Comparison of ENCODE assay signal across 19 cellular contexts in genomic region chr3:49715611-49716121, GRCh38. TPM values are rescaled to one million over a fixed set of nuclear protein-coding genes. Genes with fewer than 3 reads are reported as not detected.
A peak's percentile ranks its signal among the peaks of the same experiment; 100 is the strongest.
DNase-seq lines count a peak whose midpoint lies in the region; ATAC-seq, FAIRE-seq and TF ChIP-seq lines count a peak whose summit lies in the region.
"Had no signal": no experiment of that assay in that cellular context is flagged by ENCODE, and none has a peak within 500 bp of the region (broad histone marks: within the 10 kb centered on the region; RNA-seq: fewer than 3 reads in every experiment).

No MANE protein-coding gene starts in this region.

- no peak overlapping the region for H3K18ac ChIP-seq in H9 (ENCODE audit: insufficient read length, low read depth, low read length)

- intact Hi-C loops in HepG2 (cut with micrococcal nuclease; ENCODE audit: unreplicated experiment) (no loop called here), posterior vena cava (cut with DNase I) (no loop called here)
- intact Hi-C loops in activated CD4-positive, alpha-beta T cell treated with anti-CD3 and anti-CD28 coated beads for 36 hours (cut with DNase I, micrococcal nuclease): loop anchor here in 1 of 2 experiments (5.0 kb wide), 1 partner anchor 72 kb away; the partner anchor contains the start of gene IP6K1

- H3K4me1 ChIP-seq in H9 (ENCODE audit: insufficient read depth, low read length) (no peaks in the 10 kb centered on the region), HepG2 (ENCODE audit: insufficient read depth, low read length) (peaks cover 23% of the 10 kb centered on the region)
- H3K4me1 ChIP-seq: BE2C had no signal

- H2BK5ac ChIP-seq in H9 (ENCODE audit: insufficient read length, low read length): no peak overlapping the region

- no peak overlapping the region for H3K23ac ChIP-seq in H9 (ENCODE audit: insufficient read length, low read depth, low read length)

- H2BK15ac ChIP-seq in H9 (ENCODE audit: low read depth, low read length): no peak overlapping the region

- H4K5ac ChIP-seq in H9 (ENCODE audit: insufficient read length, low read depth, low read length): no peak overlapping the region

- no peak for TF ChIP-seq POLR2A in HepG2 (IDR thresholded peaks at IDR 0.05; ENCODE audit: insufficient read depth in 1 of 2, low read depth in 2 of 2, low read length in 2 of 2)

- no peak for DNase-seq in activated T-cell treated with anti-CD3 and anti-CD28 coated beads, Interleukin-2, amount 50 U/mL, for 24 hours
- no peak for DNase-seq in activated T-cell treated with anti-CD3 and anti-CD28 coated beads, Interleukin-2, amount 50 U/mL, for 72 hours
- peak; percentile 20 for DNase-seq in H9
- no peak for DNase-seq in HepG2 (ENCODE audit: low spot score)
- peak; percentile 74 for DNase-seq in posterior vena cava (ENCODE audit: low spot score)
- no peak for DNase-seq in activated CD4-positive, alpha-beta T cell treated with anti-CD3 and anti-CD28 coated beads for 36 hours
- no peak for DNase-seq in GM19239 (ENCODE audit: insufficient read length, low spot score)
- no peak for DNase-seq in nucleus accumbens (lab: John Stamatoyannopoulos, UW)
- DNase-seq: 8988T; BE2C; Calu3; GOT3; KG1; NCI-H1417 treated with DMSO at 0.1 percent for 48 hours; NCI-H1930; NCI-H2171 treated with DMSO at 0.1 percent for 48 hours; NCI-H446 treated with DMSO at 0.1 percent for 48 hours; NK-92 treated with Interleukin-12 subunit alpha and Interleukin-12 subunit beta, amount 100 ng/mL, for 24 hours had no signal

- H3K27ac ChIP-seq in H9 (ENCODE audit: insufficient read length, low read depth, low read length) (no peak overlapping the region), HepG2 (ENCODE audit: extremely low read length, insufficient read depth, low read length) (no peak overlapping the region)

- no peak overlapping the region for H3T11ph ChIP-seq in H9 (ENCODE audit: low read length)

- no peaks in the 10 kb centered on the region for H4K20me1 ChIP-seq in H9 (ENCODE audit: control insufficient read depth, insufficient read depth, insufficient read length)
- no peaks in the 10 kb centered on the region for H4K20me1 ChIP-seq in HepG2 (ENCODE audit: insufficient read depth, low read length)

- CTCF ChIA-PET in HepG2 (lab: Yijun Ruan, JAX; ENCODE audit: low intra/inter-chr PET ratio, low total read pairs): no interaction called here
- CTCF ChIA-PET in activated CD4-positive, alpha-beta T cell treated with anti-CD3 and anti-CD28 coated beads for 36 hours (lab: Charles Lee): interaction anchor here (0.6 kb wide), 1 partner anchor 14 kb away, joined by 3 read pairs; no protein-coding TSS in a partner anchor

- H3K4me3 ChIP-seq in HepG2 (replicated peaks in 1 of 3; ENCODE audit: insufficient read depth in 1 of 3, low read depth in 2 of 3, low read length in 3 of 3): no peak overlapping the region

- H3K14ac ChIP-seq in H9 (ENCODE audit: insufficient read depth, low read length): no peak overlapping the region

- BruUV-seq in HepG2 (replicated peaks; lab: Mats Ljungman, UMichigan): no TSS peak

- FAIRE-seq in HepG2 (lab: Jason Lieb, UNC) (no peak), GM19239 (lab: Jason Lieb, UNC) (no peak)

- no peak for TF ChIP-seq RAD21 in HepG2 (CRISPR knock-in tag; IDR thresholded peaks at IDR 0.05)

- H3K27me3 ChIP-seq in H9 (ENCODE audit: insufficient read depth, low read length) (no peaks in the 10 kb centered on the region), HepG2 (ENCODE audit: control insufficient read depth in 1 of 2, insufficient read depth in 2 of 2, low read length in 2 of 2) (no peaks in the 10 kb centered on the region)
- H3K27me3 ChIP-seq: BE2C had no signal

- no peak overlapping the region for H4K91ac ChIP-seq in H9 (ENCODE audit: insufficient read length, low read depth, low read length)

- H3K9ac ChIP-seq in H9 (ENCODE audit: extremely low read depth, insufficient read length, low read length) (no peak overlapping the region), HepG2 (ENCODE audit: insufficient read depth, low read depth, low read length) (no peak overlapping the region)

- H3K27me3 Mint-ChIP-seq in activated T-cell treated with anti-CD3 and anti-CD28 coated beads, Interleukin-2, amount 50 U/mL, for 24 hours: no peaks in the 10 kb centered on the region
- H3K27me3 Mint-ChIP-seq in activated T-cell treated with anti-CD3 and anti-CD28 coated beads, Interleukin-2, amount 50 U/mL, for 72 hours (ENCODE audit: low read depth): no peaks in the 10 kb centered on the region
- H3K27me3 Mint-ChIP-seq in H9 (ENCODE audit: low read depth): peaks cover 4% of the 10 kb centered on the region
- no peaks in the 10 kb centered on the region for H3K27me3 Mint-ChIP-seq in activated CD4-positive, alpha-beta T cell treated with anti-CD3 and anti-CD28 coated beads for 36 hours
- H3K27me3 Mint-ChIP-seq: CD4-positive, alpha-beta memory T cell had no signal

- H3K9me3 ChIP-seq in H9 (ENCODE audit: control insufficient read depth, low read depth, low read length) (no peaks in the 10 kb centered on the region), HepG2 (ENCODE audit: low read length) (no peaks in the 10 kb centered on the region)
- H3K9me3 ChIP-seq: BE2C had no signal

- H2AFZ ChIP-seq in H9 (ENCODE audit: low read length): no peak overlapping the region
- no peak overlapping the region for H2AFZ ChIP-seq in HepG2 (ENCODE audit: low read length)

- H3K4me1 Mint-ChIP-seq in activated T-cell treated with anti-CD3 and anti-CD28 coated beads, Interleukin-2, amount 50 U/mL, for 24 hours (ENCODE audit: low read depth): peaks cover 33% of the 10 kb centered on the region
- H3K4me1 Mint-ChIP-seq in activated T-cell treated with anti-CD3 and anti-CD28 coated beads, Interleukin-2, amount 50 U/mL, for 72 hours (ENCODE audit: low read depth): peaks cover 23% of the 10 kb centered on the region
- peaks cover 8 to 10% of the 10 kb centered on the region in 2 experiments for H3K4me1 Mint-ChIP-seq in H9
- H3K4me1 Mint-ChIP-seq in activated CD4-positive, alpha-beta T cell treated with anti-CD3 and anti-CD28 coated beads for 36 hours: peaks cover 16% of the 10 kb centered on the region

- WGBS in H9 (ENCODE audit: extremely low coverage, insufficient read length, low lambda C conversion rate): no CpG with 5 or more reads among the region's 13 CpGs
- 100% methylated on average over 2 of the region's 13 CpGs for WGBS in HepG2 (ENCODE audit: low lambda C conversion rate)

- no peak overlapping the region for H3K4me2 ChIP-seq in H9 (ENCODE audit: insufficient read depth, insufficient read length, low read length)
- H3K4me2 ChIP-seq in HepG2 (ENCODE audit: low read depth, low read length): no peak overlapping the region

- no peak overlapping the region for H2AK5ac ChIP-seq in H9 (ENCODE audit: insufficient read length, low read length)

- peaks cover 52% of the 10 kb centered on the region for H3K36me3 Mint-ChIP-seq in activated T-cell treated with anti-CD3 and anti-CD28 coated beads, Interleukin-2, amount 50 U/mL, for 24 hours (ENCODE audit: low read depth)
- H3K36me3 Mint-ChIP-seq in activated T-cell treated with anti-CD3 and anti-CD28 coated beads, Interleukin-2, amount 50 U/mL, for 72 hours (ENCODE audit: insufficient read depth in 2 of 2): peaks cover 0 to under 1% of the 10 kb centered on the region in 2 donors
- peaks cover 0 to 12% (median 12%) of the 10 kb centered on the region in 3 experiments; a peak in 5 of 7 replicates for H3K36me3 Mint-ChIP-seq in H9 (ENCODE audit: insufficient read depth in 1 of 3, low read depth in 3 of 3)
- H3K36me3 Mint-ChIP-seq in activated CD4-positive, alpha-beta T cell treated with anti-CD3 and anti-CD28 coated beads for 36 hours (ENCODE audit: low read depth): peaks cover 2% of the 10 kb centered on the region

- peak overlapping the region; percentile 59 for H3K27ac Mint-ChIP-seq in activated T-cell treated with anti-CD3 and anti-CD28 coated beads, Interleukin-2, amount 50 U/mL, for 24 hours
- H3K27ac Mint-ChIP-seq in activated T-cell treated with anti-CD3 and anti-CD28 coated beads, Interleukin-2, amount 50 U/mL, for 72 hours: no peak overlapping the region
- peak overlapping the region in 1 of 3 experiments; percentile 70; a peak in 1 of 7 replicates for H3K27ac Mint-ChIP-seq in H9
- H3K27ac Mint-ChIP-seq in activated CD4-positive, alpha-beta T cell treated with anti-CD3 and anti-CD28 coated beads for 36 hours: no peak overlapping the region
- H3K27ac Mint-ChIP-seq: CD4-positive, alpha-beta memory T cell had no signal

- H2BK120ac ChIP-seq in H9 (ENCODE audit: low read depth, low read length, poor library complexity, severe bottlenecking): no peak overlapping the region

- H3K36me3 ChIP-seq in HepG2 (replicated peaks in 1 of 2; ENCODE audit: control insufficient read depth in 1 of 2, insufficient read depth in 2 of 2, low read length in 2 of 2): peaks cover 4 to 12% of the 10 kb centered on the region in 2 experiments; a peak in 4 of 5 replicates
- H3K36me3 ChIP-seq: BE2C had no signal

- H2BK12ac ChIP-seq in H9 (ENCODE audit: insufficient read length, low read depth, low read length): no peak overlapping the region

- no peak overlapping the region for H2BK20ac ChIP-seq in H9 (ENCODE audit: low read depth, low read length, poor library complexity, severe bottlenecking)

- no peaks in the 10 kb centered on the region for H3K79me1 ChIP-seq in H9 (ENCODE audit: insufficient read depth, low read depth, low read length, poor library complexity, severe bottlenecking)

- H3K79me2 ChIP-seq in H9 (ENCODE audit: insufficient read depth, low read length) (no peaks in the 10 kb centered on the region), HepG2 (ENCODE audit: insufficient read depth, low read length) (no peaks in the 10 kb centered on the region)

- ATAC-seq in activated T-cell treated with anti-CD3 and anti-CD28 coated beads, Interleukin-2, amount 50 U/mL, for 72 hours (replicated peaks in 1 of 2): no peak
- ATAC-seq in HepG2: no peak
- ATAC-seq in activated CD4-positive, alpha-beta T cell treated with anti-CD3 and anti-CD28 coated beads for 36 hours: no peak

- peaks cover 10% of the 10 kb centered on the region for H3K23me2 ChIP-seq in H9 (ENCODE audit: insufficient read length, low read depth, low read length, poor library complexity, severe bottlenecking)

- H3K56ac ChIP-seq in H9 (ENCODE audit: insufficient read length, low read depth, low read length): no peak overlapping the region

- TF ChIP-seq CTCF in H9 (conservative IDR thresholded peaks at IDR 0.05): no peak
- TF ChIP-seq CTCF in HepG2 (CRISPR knock-in tag; IDR thresholded peaks at IDR 0.05): no peak

- no peaks in the 10 kb centered on the region for H3K9me3 Mint-ChIP-seq in activated T-cell treated with anti-CD3 and anti-CD28 coated beads, Interleukin-2, amount 50 U/mL, for 24 hours
- H3K9me3 Mint-ChIP-seq in activated T-cell treated with anti-CD3 and anti-CD28 coated beads, Interleukin-2, amount 50 U/mL, for 72 hours: no peaks in the 10 kb centered on the region
- no peaks in the 10 kb centered on the region for H3K9me3 Mint-ChIP-seq in H9
- no peaks in the 10 kb centered on the region for H3K9me3 Mint-ChIP-seq in activated CD4-positive, alpha-beta T cell treated with anti-CD3 and anti-CD28 coated beads for 36 hours (ENCODE audit: low read depth)
- H3K9me3 Mint-ChIP-seq: CD4-positive, alpha-beta memory T cell had no signal

- POLR2A ChIA-PET in HepG2 (lab: Yijun Ruan, JAX): no interaction called here
- POLR2A ChIA-PET in activated CD4-positive, alpha-beta T cell treated with anti-CD3 and anti-CD28 coated beads for 36 hours (lab: Charles Lee): no interaction called here

- in situ Hi-C loops in HepG2 (cut with HindIII; ENCODE audit: extremely low pct_ligation_motif_present, low pct_unique_long_range_greater_than_20kb): no loop called here

- TF ChIP-seq EP300 in HepG2 (IDR thresholded peaks at IDR 0.05; ENCODE audit: low read depth in 2 of 2, low read length in 2 of 2) (no peak), HepG2 (CRISPR knock-in tag; IDR thresholded peaks at IDR 0.05; ENCODE audit: borderline replicate concordance) (no peak)

- no peak overlapping the region for H3K4me3 Mint-ChIP-seq in activated T-cell treated with anti-CD3 and anti-CD28 coated beads, Interleukin-2, amount 50 U/mL, for 24 hours
- H3K4me3 Mint-ChIP-seq in activated T-cell treated with anti-CD3 and anti-CD28 coated beads, Interleukin-2, amount 50 U/mL, for 72 hours: no peak overlapping the region
- H3K4me3 Mint-ChIP-seq in H9: no peak overlapping the region; a peak in 1 of 5 replicates
- H3K4me3 Mint-ChIP-seq in activated CD4-positive, alpha-beta T cell treated with anti-CD3 and anti-CD28 coated beads for 36 hours: no peak overlapping the region

- H4K8ac ChIP-seq in H9 (replicated peaks; ENCODE audit: insufficient read length, low read depth, low read length): no peak overlapping the region

- no peak overlapping the region for H3K4ac ChIP-seq in H9 (ENCODE audit: low read depth, low read length)

RNA-seq across cellular contexts. Expression of gene AMIGO3, which starts 3.8 kb away (rescaled TPM):
- under 1 TPM; 0.19 to 0.72 TPM for total RNA-seq in activated T-cell treated with anti-CD3 and anti-CD28 coated beads, Interleukin-2, amount 50 U/mL, for 72 hours
- total RNA-seq in H9 (2021) (3.0 and 3.8 TPM in 2 replicates), HepG2 (2016; rRNA removed; fragmentation: Illumina TruSeq; extraction: Trizol) (0.35 TPM in 1 of 2 replicates, not detected in the other), posterior vena cava (not detected)
- 0.18 and 0.51 TPM in 2 replicates for total RNA-seq in HepG2 (2016; cell fraction: cytosol; rRNA removed; fragmentation: Illumina TruSeq; extraction: Trizol; ENCODE audit: low read depth)
- 0.13 and 0.45 TPM in 2 replicates for total RNA-seq in HepG2 (2016; cell fraction: insoluble cytoplasmic fraction; rRNA removed; fragmentation: Illumina TruSeq; extraction: Trizol)
- 0.19 TPM in 1 of 2 replicates, not detected in the other for total RNA-seq in HepG2 (2016; cell fraction: membrane; rRNA removed; fragmentation: Illumina TruSeq; extraction: Trizol)
- not detected in 2 replicates for total RNA-seq in HepG2 (2016; cell fraction: nucleus; rRNA removed; fragmentation: Illumina TruSeq; extraction: Trizol)
- polyA plus RNA-seq in HepG2 (2011; rRNA removed): 0.21 TPM in 1 of 2 replicates, not detected in the other
- 0.03 and 0.07 TPM in 2 replicates for polyA plus RNA-seq in HepG2 (2011; cell fraction: cytosol; rRNA removed)
- polyA plus RNA-seq in HepG2 (2011; cell fraction: nucleus; rRNA removed): 3.1 and 7.8 TPM in 2 replicates
- polyA plus RNA-seq in HepG2 (2012): 0.36 TPM in 1 of 2 replicates, not detected in the other
- polyA plus RNA-seq in HepG2 (2016; cell fraction: cytosol; fragmentation: Illumina TruSeq; extraction: Trizol; ENCODE audit: low read depth): 0.40 and 0.44 TPM in 2 replicates
- polyA plus RNA-seq in HepG2 (2016; cell fraction: insoluble cytoplasmic fraction; fragmentation: Illumina TruSeq; extraction: Trizol; ENCODE audit: low read depth): 0.73 and 0.79 TPM in 2 replicates
- polyA plus RNA-seq in HepG2 (2016; cell fraction: membrane; fragmentation: Illumina TruSeq; extraction: Trizol; ENCODE audit: low read depth): 0.40 and 0.43 TPM in 2 replicates
- 0.53 and 1.7 TPM in 2 replicates for polyA plus RNA-seq in HepG2 (2016; cell fraction: nucleus; fragmentation: Illumina TruSeq; extraction: Trizol; ENCODE audit: insufficient read depth, low read depth)
- 1.8 and 3.5 TPM in 2 replicates for polyA minus RNA-seq in HepG2 (2011; rRNA and poly(A)+ RNA removed; ENCODE audit: low replicate concordance)
- 0.26 and 0.30 TPM in 2 replicates for polyA minus RNA-seq in HepG2 (2011; cell fraction: cytosol; rRNA and poly(A)+ RNA removed)
- 0.75 and 2.1 TPM in 2 replicates for polyA minus RNA-seq in HepG2 (2011; cell fraction: nucleus; rRNA and poly(A)+ RNA removed)
- total RNA-seq in activated CD4-positive, alpha-beta T cell treated with anti-CD3 and anti-CD28 coated beads for 36 hours: under 1 TPM in 1 of 2 experiments, not detected in 1; 0.07 TPM
- total RNA-seq: CD4-positive, alpha-beta memory T cell had no signal
- polyA plus RNA-seq: CD4-positive, alpha-beta memory T cell had no signal

RNA-seq across cellular contexts. Expression of gene GMPPB, which starts 8.1 kb away (rescaled TPM):
- 10 to 100 TPM; 22.3 to 33.4 TPM for total RNA-seq in activated T-cell treated with anti-CD3 and anti-CD28 coated beads, Interleukin-2, amount 50 U/mL, for 72 hours
- total RNA-seq in H9 (2021): 29.1 and 31.1 TPM in 2 replicates
- 21.7 and 23.1 TPM in 2 replicates for total RNA-seq in HepG2 (2016; rRNA removed; fragmentation: Illumina TruSeq; extraction: Trizol)
- total RNA-seq in HepG2 (2016; cell fraction: cytosol; rRNA removed; fragmentation: Illumina TruSeq; extraction: Trizol; ENCODE audit: low read depth): 3.9 and 5.4 TPM in 2 replicates
- total RNA-seq in HepG2 (2016; cell fraction: insoluble cytoplasmic fraction; rRNA removed; fragmentation: Illumina TruSeq; extraction: Trizol): 21.2 and 23.8 TPM in 2 replicates
- 7.3 and 8.9 TPM in 2 replicates for total RNA-seq in HepG2 (2016; cell fraction: membrane; rRNA removed; fragmentation: Illumina TruSeq; extraction: Trizol)
- 14.9 and 16.7 TPM in 2 replicates for total RNA-seq in HepG2 (2016; cell fraction: nucleus; rRNA removed; fragmentation: Illumina TruSeq; extraction: Trizol)
- polyA plus RNA-seq in HepG2 (2011; rRNA removed): 6.5 and 9.1 TPM in 2 replicates
- polyA plus RNA-seq in HepG2 (2011; cell fraction: cytosol; rRNA removed): 6.3 and 8.4 TPM in 2 replicates
- polyA plus RNA-seq in HepG2 (2011; cell fraction: nucleus; rRNA removed): 15.5 and 21.5 TPM in 2 replicates
- polyA plus RNA-seq in HepG2 (2012): 4.8 and 5.8 TPM in 2 replicates
- 3.3 and 3.7 TPM in 2 replicates for polyA plus RNA-seq in HepG2 (2016; cell fraction: cytosol; fragmentation: Illumina TruSeq; extraction: Trizol; ENCODE audit: low read depth)
- polyA plus RNA-seq in HepG2 (2016; cell fraction: insoluble cytoplasmic fraction; fragmentation: Illumina TruSeq; extraction: Trizol; ENCODE audit: low read depth): 17.8 and 18.8 TPM in 2 replicates
- 4.7 and 5.8 TPM in 2 replicates for polyA plus RNA-seq in HepG2 (2016; cell fraction: membrane; fragmentation: Illumina TruSeq; extraction: Trizol; ENCODE audit: low read depth)
- 23.9 and 25.9 TPM in 2 replicates for polyA plus RNA-seq in HepG2 (2016; cell fraction: nucleus; fragmentation: Illumina TruSeq; extraction: Trizol; ENCODE audit: insufficient read depth, low read depth)
- polyA minus RNA-seq in HepG2 (2011; rRNA and poly(A)+ RNA removed; ENCODE audit: low replicate concordance): 21.4 and 30.7 TPM in 2 replicates
- polyA minus RNA-seq in HepG2 (2011; cell fraction: cytosol; rRNA and poly(A)+ RNA removed): 4.2 and 5.6 TPM in 2 replicates
- 12.6 and 20.3 TPM in 2 replicates for polyA minus RNA-seq in HepG2 (2011; cell fraction: nucleus; rRNA and poly(A)+ RNA removed)
- 10 to 100 TPM; 28.8 to 29.6 TPM for total RNA-seq in posterior vena cava
- 10 to 100 TPM; 21.0 to 32.1 TPM for total RNA-seq in activated CD4-positive, alpha-beta T cell treated with anti-CD3 and anti-CD28 coated beads for 36 hours

RNA-seq across cellular contexts. Expression of gene RNF123, which starts 26.3 kb away (rescaled TPM):
- total RNA-seq in activated T-cell treated with anti-CD3 and anti-CD28 coated beads, Interleukin-2, amount 50 U/mL, for 72 hours: 10 to 100 TPM; 35.1 to 35.2 TPM
- total RNA-seq in H9 (2021) (39.9 and 40.6 TPM in 2 replicates), HepG2 (2016; rRNA removed; fragmentation: Illumina TruSeq; extraction: Trizol) (16.1 and 29.9 TPM in 2 replicates), posterior vena cava (10 to 100 TPM; 28.3 to 29.5 TPM)
- total RNA-seq in HepG2 (2016; cell fraction: cytosol; rRNA removed; fragmentation: Illumina TruSeq; extraction: Trizol; ENCODE audit: low read depth): 7.6 and 8.9 TPM in 2 replicates
- total RNA-seq in HepG2 (2016; cell fraction: insoluble cytoplasmic fraction; rRNA removed; fragmentation: Illumina TruSeq; extraction: Trizol): 12.8 and 27.1 TPM in 2 replicates
- total RNA-seq in HepG2 (2016; cell fraction: membrane; rRNA removed; fragmentation: Illumina TruSeq; extraction: Trizol): 10.8 and 12.7 TPM in 2 replicates
- 28.7 and 34.7 TPM in 2 replicates for total RNA-seq in HepG2 (2016; cell fraction: nucleus; rRNA removed; fragmentation: Illumina TruSeq; extraction: Trizol)
- polyA plus RNA-seq in HepG2 (2011; rRNA removed): 82.2 and 91.9 TPM in 2 replicates
- polyA plus RNA-seq in HepG2 (2011; cell fraction: cytosol; rRNA removed): 37.9 and 55.2 TPM in 2 replicates
- 455 and 594 TPM in 2 replicates for polyA plus RNA-seq in HepG2 (2011; cell fraction: nucleus; rRNA removed)
- 27.9 and 34.2 TPM in 2 replicates for polyA plus RNA-seq in HepG2 (2012)
- 8.1 and 10.5 TPM in 2 replicates for polyA plus RNA-seq in HepG2 (2016; cell fraction: cytosol; fragmentation: Illumina TruSeq; extraction: Trizol; ENCODE audit: low read depth)
- polyA plus RNA-seq in HepG2 (2016; cell fraction: insoluble cytoplasmic fraction; fragmentation: Illumina TruSeq; extraction: Trizol; ENCODE audit: low read depth): 17.1 and 25.1 TPM in 2 replicates
- 14.9 and 15.8 TPM in 2 replicates for polyA plus RNA-seq in HepG2 (2016; cell fraction: membrane; fragmentation: Illumina TruSeq; extraction: Trizol; ENCODE audit: low read depth)
- 108 and 116 TPM in 2 replicates for polyA plus RNA-seq in HepG2 (2016; cell fraction: nucleus; fragmentation: Illumina TruSeq; extraction: Trizol; ENCODE audit: insufficient read depth, low read depth)
- 88.9 and 105 TPM in 2 replicates for polyA minus RNA-seq in HepG2 (2011; rRNA and poly(A)+ RNA removed; ENCODE audit: low replicate concordance)
- 26.2 and 30.5 TPM in 2 replicates for polyA minus RNA-seq in HepG2 (2011; cell fraction: cytosol; rRNA and poly(A)+ RNA removed)
- 55.9 and 56.4 TPM in 2 replicates for polyA minus RNA-seq in HepG2 (2011; cell fraction: nucleus; rRNA and poly(A)+ RNA removed)
- 10 to 100 TPM; 25.2 to 32.7 TPM for total RNA-seq in activated CD4-positive, alpha-beta T cell treated with anti-CD3 and anti-CD28 coated beads for 36 hours

RNA-seq across cellular contexts. Expression of gene MST1, which starts 26.4 kb away (rescaled TPM):
- total RNA-seq in activated T-cell treated with anti-CD3 and anti-CD28 coated beads, Interleukin-2, amount 50 U/mL, for 72 hours: 10 to 100 TPM; 27.9 to 29.8 TPM
- 8.9 and 9.3 TPM in 2 replicates for total RNA-seq in H9 (2021)
- 26.7 and 189 TPM in 2 replicates for total RNA-seq in HepG2 (2016; rRNA removed; fragmentation: Illumina TruSeq; extraction: Trizol)
- total RNA-seq in HepG2 (2016; cell fraction: cytosol; rRNA removed; fragmentation: Illumina TruSeq; extraction: Trizol; ENCODE audit: low read depth): 15.3 and 18.3 TPM in 2 replicates
- 25.3 and 197 TPM in 2 replicates for total RNA-seq in HepG2 (2016; cell fraction: insoluble cytoplasmic fraction; rRNA removed; fragmentation: Illumina TruSeq; extraction: Trizol)
- total RNA-seq in HepG2 (2016; cell fraction: membrane; rRNA removed; fragmentation: Illumina TruSeq; extraction: Trizol): 14.6 and 16.5 TPM in 2 replicates
- 267 and 300 TPM in 2 replicates for total RNA-seq in HepG2 (2016; cell fraction: nucleus; rRNA removed; fragmentation: Illumina TruSeq; extraction: Trizol)
- 452 and 686 TPM in 2 replicates for polyA plus RNA-seq in HepG2 (2011; rRNA removed)
- polyA plus RNA-seq in HepG2 (2011; cell fraction: cytosol; rRNA removed): 174 and 178 TPM in 2 replicates
- 7,383 and 7,818 TPM in 2 replicates for polyA plus RNA-seq in HepG2 (2011; cell fraction: nucleus; rRNA removed)
- 313 and 330 TPM in 2 replicates for polyA plus RNA-seq in HepG2 (2012)
- 6.2 and 6.6 TPM in 2 replicates for polyA plus RNA-seq in HepG2 (2016; cell fraction: cytosol; fragmentation: Illumina TruSeq; extraction: Trizol; ENCODE audit: low read depth)
- 20.9 and 21.3 TPM in 2 replicates for polyA plus RNA-seq in HepG2 (2016; cell fraction: insoluble cytoplasmic fraction; fragmentation: Illumina TruSeq; extraction: Trizol; ENCODE audit: low read depth)
- 9.6 and 10.0 TPM in 2 replicates for polyA plus RNA-seq in HepG2 (2016; cell fraction: membrane; fragmentation: Illumina TruSeq; extraction: Trizol; ENCODE audit: low read depth)
- 695 and 762 TPM in 2 replicates for polyA plus RNA-seq in HepG2 (2016; cell fraction: nucleus; fragmentation: Illumina TruSeq; extraction: Trizol; ENCODE audit: insufficient read depth, low read depth)
- 3.2 and 148 TPM in 2 replicates for polyA minus RNA-seq in HepG2 (2011; rRNA and poly(A)+ RNA removed; ENCODE audit: low replicate concordance)
- polyA minus RNA-seq in HepG2 (2011; cell fraction: cytosol; rRNA and poly(A)+ RNA removed): 42.2 and 50.5 TPM in 2 replicates
- 323 and 384 TPM in 2 replicates for polyA minus RNA-seq in HepG2 (2011; cell fraction: nucleus; rRNA and poly(A)+ RNA removed)
- 1 to 10 TPM; 3.0 to 9.1 TPM for total RNA-seq in posterior vena cava
- 1 to 10 TPM; 8.7 to 9.7 TPM for total RNA-seq in activated CD4-positive, alpha-beta T cell treated with anti-CD3 and anti-CD28 coated beads for 36 hours

RNA-seq across cellular contexts. Expression of gene APEH, which starts 41.5 kb away (rescaled TPM):
- 100 to 1,000 TPM in 1 of 2 donors, 10 to 100 TPM in 1; 82.7 to 108 TPM for total RNA-seq in activated T-cell treated with anti-CD3 and anti-CD28 coated beads, Interleukin-2, amount 50 U/mL, for 72 hours
- total RNA-seq in H9 (2021) (215 and 220 TPM in 2 replicates), HepG2 (2016; rRNA removed; fragmentation: Illumina TruSeq; extraction: Trizol) (116 and 130 TPM in 2 replicates), posterior vena cava (10 to 100 TPM; 51.8 to 52.5 TPM)
- 32.8 and 39.1 TPM in 2 replicates for total RNA-seq in HepG2 (2016; cell fraction: cytosol; rRNA removed; fragmentation: Illumina TruSeq; extraction: Trizol; ENCODE audit: low read depth)
- 118 and 134 TPM in 2 replicates for total RNA-seq in HepG2 (2016; cell fraction: insoluble cytoplasmic fraction; rRNA removed; fragmentation: Illumina TruSeq; extraction: Trizol)
- 57.5 and 60.4 TPM in 2 replicates for total RNA-seq in HepG2 (2016; cell fraction: membrane; rRNA removed; fragmentation: Illumina TruSeq; extraction: Trizol)
- 99.4 and 109 TPM in 2 replicates for total RNA-seq in HepG2 (2016; cell fraction: nucleus; rRNA removed; fragmentation: Illumina TruSeq; extraction: Trizol)
- 116 and 123 TPM in 2 replicates for polyA plus RNA-seq in HepG2 (2011; rRNA removed)
- polyA plus RNA-seq in HepG2 (2011; cell fraction: cytosol; rRNA removed): 95.0 and 116 TPM in 2 replicates
- polyA plus RNA-seq in HepG2 (2011; cell fraction: nucleus; rRNA removed): 227 and 231 TPM in 2 replicates
- 110 and 113 TPM in 2 replicates for polyA plus RNA-seq in HepG2 (2012)
- 22.6 and 23.9 TPM in 2 replicates for polyA plus RNA-seq in HepG2 (2016; cell fraction: cytosol; fragmentation: Illumina TruSeq; extraction: Trizol; ENCODE audit: low read depth)
- 87.5 and 96.0 TPM in 2 replicates for polyA plus RNA-seq in HepG2 (2016; cell fraction: insoluble cytoplasmic fraction; fragmentation: Illumina TruSeq; extraction: Trizol; ENCODE audit: low read depth)
- 27.9 and 31.1 TPM in 2 replicates for polyA plus RNA-seq in HepG2 (2016; cell fraction: membrane; fragmentation: Illumina TruSeq; extraction: Trizol; ENCODE audit: low read depth)
- polyA plus RNA-seq in HepG2 (2016; cell fraction: nucleus; fragmentation: Illumina TruSeq; extraction: Trizol; ENCODE audit: insufficient read depth, low read depth): 137 and 152 TPM in 2 replicates
- polyA minus RNA-seq in HepG2 (2011; rRNA and poly(A)+ RNA removed; ENCODE audit: low replicate concordance): 481 and 533 TPM in 2 replicates
- 94.8 and 99.0 TPM in 2 replicates for polyA minus RNA-seq in HepG2 (2011; cell fraction: cytosol; rRNA and poly(A)+ RNA removed)
- polyA minus RNA-seq in HepG2 (2011; cell fraction: nucleus; rRNA and poly(A)+ RNA removed): 120 and 143 TPM in 2 replicates
- 100 to 1,000 TPM; 110 to 137 TPM for total RNA-seq in activated CD4-positive, alpha-beta T cell treated with anti-CD3 and anti-CD28 coated beads for 36 hours

Comparison
In these comparisons a context has a peak if more than half of its experiments do, and no peak if none do; other contexts are left out.
1. DNase-seq: peak in H9 (single experiment) and posterior vena cava (single experiment); none in activated T-cell treated with anti-CD3 and anti-CD28 coated beads, Interleukin-2, amount 50 U/mL, for 24 hours (single experiment), activated T-cell treated with anti-CD3 and anti-CD28 coated beads, Interleukin-2, amount 50 U/mL, for 72 hours (0 of 2), HepG2 (single experiment), activated CD4-positive, alpha-beta T cell treated with anti-CD3 and anti-CD28 coated beads for 36 hours (single experiment), GM19239 (single experiment) and nucleus accumbens (0 of 56).